In the genomic region with DNA sequence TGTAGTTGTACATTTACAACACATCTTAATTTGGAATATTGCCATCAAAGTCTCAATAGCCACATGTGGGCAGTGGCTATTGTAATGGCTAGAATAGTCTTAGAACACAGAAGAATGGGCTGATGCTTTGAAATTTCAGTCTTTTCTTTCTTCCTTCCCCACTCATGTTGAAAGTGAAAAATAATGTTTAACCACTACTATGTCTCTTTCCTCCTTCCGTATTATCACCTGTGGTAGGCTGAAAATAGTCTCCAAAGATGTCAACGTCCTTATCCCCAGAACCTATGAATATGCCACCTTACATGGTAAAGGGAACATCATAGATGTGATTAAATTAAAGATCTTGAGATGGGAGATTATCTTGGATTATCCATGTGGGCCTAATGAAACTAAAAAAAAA, we compare ENCODE assay signal across 20 cellular contexts.
DNase-seq lines count a peak whose midpoint lies in the region; ATAC-seq lines count a peak whose summit lies in the region.
"Had no signal": no experiment of that assay in that cellular context is flagged by ENCODE, and none has a peak within 500 bp of the region (broad histone marks: within the 10 kb centered on the region; RNA-seq: fewer than 3 reads in every experiment).

No MANE protein-coding gene starts in this region.

- H3K9me3 Mint-ChIP-seq in activated CD4-positive, alpha-beta memory T cell treated with anti-CD3 and anti-CD28 coated beads, Interleukin-2, amount 10 ng/mL, durations not matched to agents 7 days and 5 days = peaks cover 2% of the 10 kb centered on the region

- CTCF ChIA-PET in activated CD4-positive, alpha-beta memory T cell treated with anti-CD3 and anti-CD28 coated beads, Interleukin-2, amount 10 ng/mL, durations not matched to agents 7 days and 5 days (lab: Charles Lee) = no interaction called here

- no peak for DNase-seq in activated CD4-positive, alpha-beta memory T cell treated with anti-CD3 and anti-CD28 coated beads, Interleukin-2, amount 10 ng/mL, durations not matched to agents 7 days and 5 days
- DNase-seq in NCI-H2171 (lab: John Stamatoyannopoulos, UW) (no peak), retina (no peak), NCI-H1092 treated with DMSO at 0.1 percent for 48 hours (lab: John Stamatoyannopoulos, UW) (no peak)
- DNase-seq: BE2C; CD4-positive, alpha-beta memory T cell; DND-41; GDM1; MV-4-11; NCI-H1436 treated with DMSO at 0.1 percent for 48 hours; NCI-H2081; NCI-H345; NCI-H526 treated with DMSO at 0.1 percent for 48 hours; NK-92 treated with Interleukin-12 subunit alpha and Interleukin-12 subunit beta, amount 100 ng/mL, for 24 hours; PC-9; T1000 had no signal

- no peak overlapping the region for H3K4me3 Mint-ChIP-seq in activated CD4-positive, alpha-beta memory T cell treated with anti-CD3 and anti-CD28 coated beads, Interleukin-2, amount 10 ng/mL, durations not matched to agents 7 days and 5 days
- H3K4me3 Mint-ChIP-seq: CD4-positive, alpha-beta memory T cell had no signal

- no peaks in the 10 kb centered on the region for H3K36me3 Mint-ChIP-seq in activated CD4-positive, alpha-beta memory T cell treated with anti-CD3 and anti-CD28 coated beads, Interleukin-2, amount 10 ng/mL, durations not matched to agents 7 days and 5 days (ENCODE audit: low read depth)

- no peaks in the 10 kb centered on the region for H3K27me3 Mint-ChIP-seq in activated CD4-positive, alpha-beta memory T cell treated with anti-CD3 and anti-CD28 coated beads, Interleukin-2, amount 10 ng/mL, durations not matched to agents 7 days and 5 days
- H3K27me3 Mint-ChIP-seq: CD4-positive, alpha-beta memory T cell had no signal

- POLR2A ChIA-PET in activated CD4-positive, alpha-beta memory T cell treated with anti-CD3 and anti-CD28 coated beads, Interleukin-2, amount 10 ng/mL, durations not matched to agents 7 days and 5 days (lab: Charles Lee) = no interaction called here

- H3K27ac Mint-ChIP-seq in activated CD4-positive, alpha-beta memory T cell treated with anti-CD3 and anti-CD28 coated beads, Interleukin-2, amount 10 ng/mL, durations not matched to agents 7 days and 5 days = no peak overlapping the region
- H3K27ac Mint-ChIP-seq: CD4-positive, alpha-beta memory T cell had no signal

- ATAC-seq in GM18909 (IDR thresholded peaks at IDR 0.05; ENCODE audit: poor library complexity, unreplicated experiment) (peak; percentile 56), GM21717 (IDR thresholded peaks at IDR 0.05; ENCODE audit: unreplicated experiment) (peak; percentile 72), HG03342 (IDR thresholded peaks at IDR 0.05; ENCODE audit: unreplicated experiment) (peak; percentile 46)
- ATAC-seq: HCT116 had no signal

- H3K4me1 Mint-ChIP-seq in activated CD4-positive, alpha-beta memory T cell treated with anti-CD3 and anti-CD28 coated beads, Interleukin-2, amount 10 ng/mL, durations not matched to agents 7 days and 5 days = no peaks in the 10 kb centered on the region
- H3K4me1 Mint-ChIP-seq: CD4-positive, alpha-beta memory T cell had no signal
